9 cellular contexts compared by ENCODE assay signal in genomic region chrX:70262952-70263567, GRCh38. TPM values are rescaled to one million over a fixed set of nuclear protein-coding genes. Genes with fewer than 3 reads are reported as not detected.
DNase-seq lines count a peak whose midpoint lies in the region; ATAC-seq, FAIRE-seq and TF ChIP-seq lines count a peak whose summit lies in the region.
"Had no signal": no experiment of that assay in that cellular context is flagged by ENCODE, and none has a peak within 500 bp of the region (broad histone marks: within the 10 kb centered on the region; RNA-seq: fewer than 3 reads in every experiment).

No MANE protein-coding gene starts in this region.

- H3K9me3 ChIP-seq in OCI-LY3 (ENCODE audit: insufficient read depth, low read length) (no peaks in the 10 kb centered on the region), GM12878 (replicated peaks; ENCODE audit: control insufficient read depth, insufficient read depth, low read length) (no peaks in the 10 kb centered on the region)

- H3K4me2 ChIP-seq in OCI-LY3 (ENCODE audit: low read length), result no peak overlapping the region
- H3K4me2 ChIP-seq in GM12878 (ENCODE audit: control insufficient read depth, insufficient read depth), result no peak overlapping the region

- POLR2A ChIA-PET in GM12878 (lab: Charles Lee), result no interaction called here

- ATAC-seq in GM12878, result peak; percentile 95
- ATAC-seq in left colon, result peak; percentile 97
- ATAC-seq in GM21528 (IDR thresholded peaks at IDR 0.05; ENCODE audit: low FRiP score, unreplicated experiment), result no peak

- FAIRE-seq in GM12878 (lab: Jason Lieb, UNC), result no peak

- peak; percentile 55 to 70 for DNase-seq in activated T-cell treated with anti-CD3 and anti-CD28 coated beads, Interleukin-2, amount 50 U/mL, for 48 hours
- no peak for DNase-seq in activated T-cell treated with anti-CD3 and anti-CD28 coated beads for 4 hours
- DNase-seq in HL-60 (ENCODE audit: low read depth in 1 of 2, low spot score in 1 of 2), result peak in 1 of 2 experiments; percentile 30
- DNase-seq in GM12878 (ENCODE audit: low read depth, low spot score), result no peak
- DNase-seq in left colon, result peak; percentile 37 to 58
- DNase-seq in type B pancreatic cell (ENCODE audit: extremely low spot score, unreplicated experiment), result peak; percentile 72

- no peak for TF ChIP-seq EP300 in GM12878 (IDR thresholded peaks at IDR 0.05; ENCODE audit: borderline replicate concordance in 1 of 2, control insufficient read depth in 1 of 2, low read depth in 2 of 2, low read length in 2 of 2)

- RAD21 ChIA-PET in GM12878 (lab: Charles Lee; ENCODE audit: unreplicated experiment), result interaction anchor here (1.0 to 1.6 kb wide), 2 partner anchors 130 to 171 kb away, joined by 4 to 9 read pairs; partner anchors contain the start of gene IGBP1

- no peak overlapping the region for H3K4me3 ChIP-seq in HL-60 (replicated peaks; ENCODE audit: insufficient read depth, low read length)
- no peak overlapping the region for H3K4me3 ChIP-seq in OCI-LY3 (ENCODE audit: low read length)
- H3K4me3 ChIP-seq in GM12878, result no peak overlapping the region

- peak overlapping the region; percentile 52 for H3K27ac Mint-ChIP-seq in type B pancreatic cell
- H3K27ac Mint-ChIP-seq: activated naive CD8-positive, alpha-beta T cell had no signal

- peak; percentile 49 for TF ChIP-seq RAD21 in GM12878 (IDR thresholded peaks at IDR 0.05; ENCODE audit: insufficient read depth, low read depth, low read length)

- H3K4me1 Mint-ChIP-seq in type B pancreatic cell (ENCODE audit: unreplicated experiment), result no peaks in the 10 kb centered on the region

- H4K20me1 ChIP-seq in OCI-LY3 (ENCODE audit: insufficient read depth, low read length) (no peaks in the 10 kb centered on the region), GM12878 (ENCODE audit: control insufficient read depth, insufficient read depth) (no peaks in the 10 kb centered on the region)

- H3K79me2 ChIP-seq in OCI-LY3 (ENCODE audit: low read length), result no peaks in the 10 kb centered on the region
- H3K79me2 ChIP-seq in GM12878 (ENCODE audit: control insufficient read depth, insufficient read depth, low read length), result no peaks in the 10 kb centered on the region

- intact Hi-C loops in GM12878 (cut with micrococcal nuclease; ENCODE audit: unreplicated experiment), result loop anchor here (2.0 to 5.0 kb wide), 2 partner anchors 66 to 231 kb away; no protein-coding TSS in a partner anchor
- intact Hi-C loops in left colon (cut with DNase I, micrococcal nuclease), result no loop called here

- no TSS peak for BruUV-seq in GM12878 (replicated peaks; lab: Mats Ljungman, UMichigan)

- no peaks in the 10 kb centered on the region for H3K9me3 Mint-ChIP-seq in type B pancreatic cell

- SMC1A ChIA-PET in GM12878 (lab: Charles Lee; ENCODE audit: uncharacterized antibody, unreplicated experiment), result interaction anchor here (1.0 to 1.2 kb wide), 3 partner anchors 10 to 130 kb away, joined by 3 to 5 read pairs (median 4); partner anchors contain the start of gene IGBP1

- peaks cover 3% of the 10 kb centered on the region for H3K27me3 Mint-ChIP-seq in type B pancreatic cell
- H3K27me3 Mint-ChIP-seq: activated naive CD8-positive, alpha-beta T cell had no signal

- H3K36me3 Mint-ChIP-seq in type B pancreatic cell, result no peaks in the 10 kb centered on the region

- H3K9ac ChIP-seq in OCI-LY3 (ENCODE audit: low read length) (no peak overlapping the region), GM12878 (ENCODE audit: control insufficient read depth, insufficient read depth, low read length) (no peak overlapping the region)

- WGBS in GM12878 (ENCODE audit: insufficient coverage, insufficient replicate concordance, low lambda C conversion rate, missing lambda C conversion rate), result 14% methylated on average over 7 of the region's 7 CpGs

- H2AFZ ChIP-seq in OCI-LY3 (ENCODE audit: low read depth, low read length) (no peak overlapping the region), GM12878 (ENCODE audit: control insufficient read depth, low read depth, low read length) (no peak overlapping the region)

- H3K27ac ChIP-seq in HL-60 (replicated peaks) (no peak overlapping the region), OCI-LY3 (ENCODE audit: low read length) (no peak overlapping the region), GM12878 (ENCODE audit: control insufficient read depth, insufficient read depth) (no peak overlapping the region)

- H3K4me1 ChIP-seq in OCI-LY3 (ENCODE audit: low read length), result no peaks in the 10 kb centered on the region; the same call in 1 of the 2 replicates
- H3K4me1 ChIP-seq in GM12878 (ENCODE audit: control insufficient read depth, insufficient read depth, low read length), result no peaks in the 10 kb centered on the region

- CTCF ChIA-PET in GM12878 (lab: Yijun Ruan, JAX), result interaction anchor here (0.6 to 2.1 kb wide), 6 partner anchors 11 to 795 kb away, joined by 3 to 15 read pairs (median 3); partner anchors contain the start of gene IGBP1

- no peaks in the 10 kb centered on the region for H3K27me3 ChIP-seq in HL-60 (ENCODE audit: insufficient read depth, poor library complexity, severe bottlenecking)
- no peaks in the 10 kb centered on the region for H3K27me3 ChIP-seq in OCI-LY3 (ENCODE audit: low read depth, low read length)
- H3K27me3 ChIP-seq in GM12878 (replicated peaks in 1 of 2; ENCODE audit: control insufficient read depth in 2 of 2, insufficient read depth in 2 of 2, low read length in 1 of 2), result no peaks in the 10 kb centered on the region

- no peak for TF ChIP-seq POLR2A in GM12878 (IDR thresholded peaks at IDR 0.05; ENCODE audit: low read depth, low read length)

- H3K36me3 ChIP-seq in OCI-LY3 (replicated peaks; ENCODE audit: low read depth, low read length), result no peaks in the 10 kb centered on the region
- no peaks in the 10 kb centered on the region for H3K36me3 ChIP-seq in GM12878 (ENCODE audit: control insufficient read depth in 2 of 2, insufficient read depth in 2 of 2, low read length in 1 of 2)

- in situ Hi-C loops in GM12878 (cut with MboI), result no loop called here

- H3K4me3 Mint-ChIP-seq in type B pancreatic cell, result no peak overlapping the region
- H3K4me3 Mint-ChIP-seq: activated naive CD8-positive, alpha-beta T cell had no signal

- peak; percentile 23 for TF ChIP-seq CTCF in HL-60 (IDR thresholded peaks at IDR 0.05; ENCODE audit: insufficient read depth, low read length)
- peak; percentile 52 for TF ChIP-seq CTCF in OCI-LY3 (IDR thresholded peaks at IDR 0.05; ENCODE audit: low read depth, low read length)
- TF ChIP-seq CTCF in GM12878 (IDR thresholded peaks at IDR 0.05 in 2 of 3, conservative IDR thresholded peaks at IDR 0.05 in 1 of 3; ENCODE audit: control insufficient read depth in 2 of 3, extremely low read depth in 1 of 3, insufficient read depth in 1 of 3, low read depth in 3 of 3, low read length in 3 of 3), result peak; percentile 46 to 73 (median 65)
- TF ChIP-seq CTCF in type B pancreatic cell (conservative IDR thresholded peaks at IDR 0.05), result peak; percentile 71

RNA-seq across cellular contexts. Expression of gene P2RY4, which starts 3.1 kb away (rescaled TPM):
- total RNA-seq in GM12878 (2013; cell fraction: nucleolus; rRNA removed), result 5.7 and 7.6 TPM in 2 replicates
- total RNA-seq in GM12878 (2014; rRNA removed), result not detected in 2 replicates
- not detected in 2 replicates for total RNA-seq in GM12878 (2014; rRNA removed; fragmentation: Illumina TruSeq; extraction: Trizol)
- 0.13 TPM in 1 of 2 replicates, not detected in the other for total RNA-seq in GM12878 (2021)
- polyA plus RNA-seq in GM12878 (2011; ENCODE audit: low read depth), result not detected
- 0.07 TPM in 1 of 2 replicates, not detected in the other for polyA plus RNA-seq in GM12878 (2011; rRNA removed)
- polyA plus RNA-seq in GM12878 (2011; cell fraction: cytosol; rRNA removed), result 0.03 TPM in 1 of 2 replicates, not detected in the other
- 1.1 and 1.6 TPM in 2 replicates for polyA plus RNA-seq in GM12878 (2011; cell fraction: nucleus; rRNA removed)
- 0.09 TPM in 1 of 2 replicates, not detected in the other for polyA plus RNA-seq in GM12878 (2012)
- polyA plus RNA-seq in GM12878 (2014; fragmentation: Illumina TruSeq; extraction: Trizol), result not detected in 2 replicates
- not detected for polyA plus RNA-seq in GM12878 (2014; fragmentation: Nextera tagmentation; extraction: Ambion mirVana)
- polyA plus RNA-seq in GM12878 (2014; rRNA removed), result 0.33 and 0.44 TPM in 2 replicates
- polyA plus RNA-seq in GM12878 (2016; fragmentation: Nextera tagmentation; extraction: Ambion mirVana), result not detected
- 0.29 and 0.67 TPM in 2 replicates for polyA minus RNA-seq in GM12878 (2011; rRNA and poly(A)+ RNA removed)
- not detected in 2 replicates for polyA minus RNA-seq in GM12878 (2011; cell fraction: cytosol; rRNA and poly(A)+ RNA removed)
- 0.36 and 1.9 TPM in 2 replicates for polyA minus RNA-seq in GM12878 (2011; cell fraction: nucleus; rRNA and poly(A)+ RNA removed)
- total RNA-seq in left colon, result 1 to 10 TPM; 1.9 to 2.3 TPM
- total RNA-seq in type B pancreatic cell (ENCODE audit: low replicate concordance), result not detected in 2 replicates

RNA-seq across cellular contexts. Expression of gene ARR3, which starts 5.1 kb away (rescaled TPM):
- total RNA-seq in GM12878 (2013; cell fraction: nucleolus; rRNA removed), result not detected in 2 replicates
- total RNA-seq in GM12878 (2014; rRNA removed), result not detected in 2 replicates
- total RNA-seq in GM12878 (2014; rRNA removed; fragmentation: Illumina TruSeq; extraction: Trizol), result not detected in 2 replicates
- total RNA-seq in GM12878 (2021), result not detected in 2 replicates
- polyA plus RNA-seq in GM12878 (2011; ENCODE audit: low read depth), result not detected
- not detected in 2 replicates for polyA plus RNA-seq in GM12878 (2011; rRNA removed)
- polyA plus RNA-seq in GM12878 (2011; cell fraction: cytosol; rRNA removed), result not detected in 2 replicates
- not detected in 2 replicates for polyA plus RNA-seq in GM12878 (2011; cell fraction: nucleus; rRNA removed)
- polyA plus RNA-seq in GM12878 (2012), result not detected in 2 replicates
- not detected in 2 replicates for polyA plus RNA-seq in GM12878 (2014; fragmentation: Illumina TruSeq; extraction: Trizol)
- not detected for polyA plus RNA-seq in GM12878 (2014; fragmentation: Nextera tagmentation; extraction: Ambion mirVana)
- polyA plus RNA-seq in GM12878 (2014; rRNA removed), result not detected in 2 replicates
- not detected for polyA plus RNA-seq in GM12878 (2016; fragmentation: Nextera tagmentation; extraction: Ambion mirVana)
- not detected in 2 replicates for polyA minus RNA-seq in GM12878 (2011; rRNA and poly(A)+ RNA removed)
- not detected in 2 replicates for polyA minus RNA-seq in GM12878 (2011; cell fraction: cytosol; rRNA and poly(A)+ RNA removed)
- polyA minus RNA-seq in GM12878 (2011; cell fraction: nucleus; rRNA and poly(A)+ RNA removed), result not detected in 2 replicates
- 1 to 10 TPM in 1 of 2 donors, under 1 TPM in 1; 0.64 to 1.2 TPM for total RNA-seq in left colon
- not detected in 2 replicates for total RNA-seq in type B pancreatic cell (ENCODE audit: low replicate concordance)

RNA-seq across cellular contexts. Expression of gene RAB41, which starts 18.9 kb away (rescaled TPM):
- total RNA-seq in GM12878 (2013; cell fraction: nucleolus; rRNA removed), result not detected in 2 replicates
- total RNA-seq in GM12878 (2014; rRNA removed), result not detected in 2 replicates
- total RNA-seq in GM12878 (2014; rRNA removed; fragmentation: Illumina TruSeq; extraction: Trizol), result not detected in 2 replicates
- total RNA-seq in GM12878 (2021), result not detected in 2 replicates
- not detected for polyA plus RNA-seq in GM12878 (2011; ENCODE audit: low read depth)
- polyA plus RNA-seq in GM12878 (2011; rRNA removed), result not detected in 2 replicates
- not detected in 2 replicates for polyA plus RNA-seq in GM12878 (2011; cell fraction: cytosol; rRNA removed)
- polyA plus RNA-seq in GM12878 (2011; cell fraction: nucleus; rRNA removed), result not detected in 2 replicates
- polyA plus RNA-seq in GM12878 (2012), result not detected in 2 replicates
- not detected in 2 replicates for polyA plus RNA-seq in GM12878 (2014; fragmentation: Illumina TruSeq; extraction: Trizol)
- polyA plus RNA-seq in GM12878 (2014; fragmentation: Nextera tagmentation; extraction: Ambion mirVana), result under 1 TPM in 1 of 2 experiments, not detected in 1; 0.05 TPM
- polyA plus RNA-seq in GM12878 (2014; rRNA removed), result not detected in 2 replicates
- under 1 TPM in 1 of 2 experiments, not detected in 1; 0.31 TPM for polyA plus RNA-seq in GM12878 (2016; fragmentation: Nextera tagmentation; extraction: Ambion mirVana)
- not detected in 2 replicates for polyA minus RNA-seq in GM12878 (2011; rRNA and poly(A)+ RNA removed)
- polyA minus RNA-seq in GM12878 (2011; cell fraction: cytosol; rRNA and poly(A)+ RNA removed), result not detected in 2 replicates
- not detected in 2 replicates for polyA minus RNA-seq in GM12878 (2011; cell fraction: nucleus; rRNA and poly(A)+ RNA removed)
- under 1 TPM in 1 of 2 donors, not detected in 1; 0.34 TPM for total RNA-seq in left colon
- total RNA-seq in type B pancreatic cell (ENCODE audit: low replicate concordance), result not detected in 2 replicates

RNA-seq across cellular contexts. Expression of gene PDZD11, which starts 26.7 kb away (rescaled TPM):
- total RNA-seq in GM12878 (2013; cell fraction: nucleolus; rRNA removed), result 16.9 and 18.1 TPM in 2 replicates
- total RNA-seq in GM12878 (2014; rRNA removed), result 31.7 and 32.4 TPM in 2 replicates
- 27.4 and 28.4 TPM in 2 replicates for total RNA-seq in GM12878 (2014; rRNA removed; fragmentation: Illumina TruSeq; extraction: Trizol)
- 26.1 and 29.4 TPM in 2 replicates for total RNA-seq in GM12878 (2021)
- 29.2 TPM for polyA plus RNA-seq in GM12878 (2011; ENCODE audit: low read depth)
- polyA plus RNA-seq in GM12878 (2011; rRNA removed), result 57.6 and 73.4 TPM in 2 replicates
- polyA plus RNA-seq in GM12878 (2011; cell fraction: cytosol; rRNA removed), result 62.5 and 72.4 TPM in 2 replicates
- 57.1 and 69.6 TPM in 2 replicates for polyA plus RNA-seq in GM12878 (2011; cell fraction: nucleus; rRNA removed)
- polyA plus RNA-seq in GM12878 (2012), result 32.9 and 35.3 TPM in 2 replicates
- 53.5 and 76.0 TPM in 2 replicates for polyA plus RNA-seq in GM12878 (2014; fragmentation: Illumina TruSeq; extraction: Trizol)
- polyA plus RNA-seq in GM12878 (2014; fragmentation: Nextera tagmentation; extraction: Ambion mirVana), result 100 to 1,000 TPM in 1 of 2 experiments, 10 to 100 TPM in 1; 76.0 to 123 TPM
- 39.7 and 47.1 TPM in 2 replicates for polyA plus RNA-seq in GM12878 (2014; rRNA removed)
- polyA plus RNA-seq in GM12878 (2016; fragmentation: Nextera tagmentation; extraction: Ambion mirVana), result 10 to 100 TPM; 56.5 to 59.1 TPM
- polyA minus RNA-seq in GM12878 (2011; rRNA and poly(A)+ RNA removed), result 59.9 and 65.0 TPM in 2 replicates
- 11.4 and 13.5 TPM in 2 replicates for polyA minus RNA-seq in GM12878 (2011; cell fraction: cytosol; rRNA and poly(A)+ RNA removed)
- 11.7 and 19.3 TPM in 2 replicates for polyA minus RNA-seq in GM12878 (2011; cell fraction: nucleus; rRNA and poly(A)+ RNA removed)
- total RNA-seq in left colon, result 10 to 100 TPM; 44.8 to 45.9 TPM
- total RNA-seq in type B pancreatic cell (ENCODE audit: low replicate concordance), result 41.5 and 44.0 TPM in 2 replicates

RNA-seq across cellular contexts. Expression of gene KIF4A, which starts 26.8 kb away (rescaled TPM):
- total RNA-seq in GM12878 (2013; cell fraction: nucleolus; rRNA removed), result 11.4 and 12.6 TPM in 2 replicates
- total RNA-seq in GM12878 (2014; rRNA removed) (16.2 and 16.8 TPM in 2 replicates), GM12878 (2014; rRNA removed; fragmentation: Illumina TruSeq; extraction: Trizol) (20.7 and 22.1 TPM in 2 replicates), GM12878 (2021) (22.3 and 22.9 TPM in 2 replicates), left colon (1 to 10 TPM; 2.2 to 6.7 TPM), type B pancreatic cell (ENCODE audit: low replicate concordance) (8.6 and 29.8 TPM in 2 replicates)
- polyA plus RNA-seq in GM12878 (2011; ENCODE audit: low read depth), result 6.7 TPM
- polyA plus RNA-seq in GM12878 (2011; rRNA removed) (28.8 and 36.2 TPM in 2 replicates), GM12878 (2014; fragmentation: Illumina TruSeq; extraction: Trizol) (23.0 and 24.0 TPM in 2 replicates), GM12878 (2014; fragmentation: Nextera tagmentation; extraction: Ambion mirVana) (10 to 100 TPM; 10.8 to 11.5 TPM), GM12878 (2014; rRNA removed) (14.7 and 15.4 TPM in 2 replicates), GM12878 (2016; fragmentation: Nextera tagmentation; extraction: Ambion mirVana) (10 to 100 TPM; 25.0 to 26.4 TPM)
- polyA plus RNA-seq in GM12878 (2011; cell fraction: cytosol; rRNA removed), result 16.0 and 17.2 TPM in 2 replicates
- polyA plus RNA-seq in GM12878 (2011; cell fraction: nucleus; rRNA removed), result 24.1 and 27.7 TPM in 2 replicates
- polyA plus RNA-seq in GM12878 (2012), result 7.3 and 10.2 TPM in 2 replicates
- 21.9 and 22.1 TPM in 2 replicates for polyA minus RNA-seq in GM12878 (2011; rRNA and poly(A)+ RNA removed)
- polyA minus RNA-seq in GM12878 (2011; cell fraction: cytosol; rRNA and poly(A)+ RNA removed), result 9.0 and 9.6 TPM in 2 replicates
- polyA minus RNA-seq in GM12878 (2011; cell fraction: nucleus; rRNA and poly(A)+ RNA removed), result 11.6 and 17.3 TPM in 2 replicates

Comparison
In these comparisons a context has a peak if more than half of its experiments do, and no peak if none do; other contexts are left out.
1. DNase-seq: peak in activated T-cell treated with anti-CD3 and anti-CD28 coated beads, Interleukin-2, amount 50 U/mL, for 48 hours (2 of 2), left colon (2 of 2) and type B pancreatic cell (single experiment); none in activated T-cell treated with anti-CD3 and anti-CD28 coated beads for 4 hours (single experiment) and GM12878 (single experiment).
2. Peak in every context shown above with its lines, with median percentiles within 50 percentile points of each other: CTCF ChIP-seq.